In the genomic region with DNA sequence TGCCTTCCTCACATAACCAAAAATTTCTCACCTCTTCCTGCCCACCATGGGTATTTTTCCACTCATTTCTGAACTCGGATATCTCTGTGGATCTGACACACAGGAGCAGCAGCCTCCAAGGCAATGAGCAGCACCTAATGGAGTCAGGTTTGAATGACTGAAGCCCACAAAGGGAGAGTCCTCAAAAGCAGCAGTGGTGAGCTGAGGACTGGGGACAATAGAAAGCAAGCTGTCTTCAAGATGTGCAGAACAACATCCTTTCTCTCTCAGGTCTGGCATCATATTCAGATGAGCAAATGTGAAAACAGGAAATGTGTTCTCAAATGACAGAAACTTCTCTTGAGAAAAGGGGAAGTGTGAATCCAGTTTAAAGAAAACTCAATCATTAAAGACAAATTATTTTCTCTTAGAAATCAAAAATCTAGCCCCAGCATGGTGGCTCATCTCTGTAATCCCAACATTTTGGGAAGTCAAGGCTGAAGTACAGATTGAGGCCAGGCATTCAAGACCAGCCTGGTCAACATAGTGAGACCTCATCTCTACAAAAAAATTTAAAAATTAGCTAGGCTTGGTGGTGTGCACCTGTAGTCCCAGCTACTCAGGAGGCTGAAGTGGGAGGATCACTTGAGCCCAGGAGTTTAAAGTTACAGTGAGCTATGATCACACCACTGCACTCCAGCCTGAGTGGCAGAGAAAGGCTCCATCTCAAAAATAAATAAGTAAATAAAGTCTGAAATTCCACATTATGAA, we compare ENCODE assay signal across 1 cellular context.
TF ChIP-seq lines count a peak whose summit lies in the region.

No MANE protein-coding gene starts in this region.

TF ChIP-seq in GM12878, 131 proteins besides CTCF, POLR2A, EP300 and RAD21 (continued from another document and continues in another):
- TF ChIP-seq, protein P1, sequence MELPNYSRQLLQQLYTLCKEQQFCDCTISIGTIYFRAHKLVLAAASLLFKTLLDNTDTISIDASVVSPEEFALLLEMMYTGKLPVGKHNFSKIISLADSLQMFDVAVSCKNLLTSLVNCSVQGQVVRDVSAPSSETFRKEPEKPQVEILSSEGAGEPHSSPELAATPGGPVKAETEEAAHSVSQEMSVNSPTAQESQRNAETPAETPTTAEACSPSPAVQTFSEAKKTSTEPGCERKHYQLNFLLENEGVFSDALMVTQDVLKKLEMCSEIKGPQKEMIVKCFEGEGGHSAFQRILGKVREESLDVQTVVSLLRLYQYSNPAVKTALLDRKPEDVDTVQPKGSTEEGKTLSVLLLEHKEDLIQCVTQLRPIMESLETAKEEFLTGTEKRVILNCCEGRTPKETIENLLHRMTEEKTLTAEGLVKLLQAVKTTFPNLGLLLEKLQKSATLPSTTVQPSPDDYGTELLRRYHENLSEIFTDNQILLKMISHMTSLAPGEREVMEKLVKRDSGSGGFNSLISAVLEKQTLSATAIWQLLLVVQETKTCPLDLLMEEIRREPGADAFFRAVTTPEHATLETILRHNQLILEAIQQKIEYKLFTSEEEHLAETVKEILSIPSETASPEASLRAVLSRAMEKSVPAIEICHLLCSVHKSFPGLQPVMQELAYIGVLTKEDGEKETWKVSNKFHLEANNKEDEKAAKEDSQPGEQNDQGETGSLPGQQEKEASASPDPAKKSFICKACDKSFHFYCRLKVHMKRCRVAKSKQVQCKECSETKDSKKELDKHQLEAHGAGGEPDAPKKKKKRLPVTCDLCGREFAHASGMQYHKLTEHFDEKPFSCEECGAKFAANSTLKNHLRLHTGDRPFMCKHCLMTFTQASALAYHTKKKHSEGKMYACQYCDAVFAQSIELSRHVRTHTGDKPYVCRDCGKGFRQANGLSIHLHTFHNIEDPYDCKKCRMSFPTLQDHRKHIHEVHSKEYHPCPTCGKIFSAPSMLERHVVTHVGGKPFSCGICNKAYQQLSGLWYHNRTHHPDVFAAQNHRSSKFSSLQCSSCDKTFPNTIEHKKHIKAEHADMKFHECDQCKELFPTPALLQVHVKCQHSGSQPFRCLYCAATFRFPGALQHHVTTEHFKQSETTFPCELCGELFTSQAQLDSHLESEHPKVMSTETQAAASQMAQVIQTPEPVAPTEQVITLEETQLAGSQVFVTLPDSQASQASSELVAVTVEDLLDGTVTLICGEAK (IDR thresholded peaks at IDR 0.05; ENCODE audit: borderline replicate concordance), result no peak; the same call in 1 of the 2 replicates
- TF ChIP-seq JUND (IDR thresholded peaks at IDR 0.05; ENCODE audit: low read depth, low read length) (0 out of 2 replicates have a peak, but pooled peaks have one; percentile 29), ASH2L (IDR thresholded peaks at IDR 0.05; ENCODE audit: borderline replicate concordance, low read depth) (no peak; the same call in 1 of the 2 replicates), TBL1XR1 (IDR thresholded peaks at IDR 0.05; ENCODE audit: low read depth, low read length) (0 out of 2 replicates have a peak, but pooled peaks have one; percentile 69), NBN (IDR thresholded peaks at IDR 0.05) (peak; percentile 83), SIX5 (IDR thresholded peaks at IDR 0.05; ENCODE audit: low read depth, low read length, severe bottlenecking) (no peak), RAD51 (IDR thresholded peaks at IDR 0.05) (no peak; the same call in 1 of the 2 replicates), SIN3A (IDR thresholded peaks at IDR 0.05; ENCODE audit: low read depth, low read length) (no peak), FOS (IDR thresholded peaks at IDR 0.05; ENCODE audit: borderline replicate concordance, extremely low read depth, insufficient read length) (no peak), NR2F1 (conservative IDR thresholded peaks at IDR 0.05) (peak; percentile 62; the same call in 1 of the 2 replicates), NRF1 (conservative IDR thresholded peaks at IDR 0.05; ENCODE audit: low read depth, low read length) (no peak), HDGF (IDR thresholded peaks at IDR 0.05) (no peak), POLR2AphosphoS2 (IDR thresholded peaks at IDR 0.05; ENCODE audit: low read depth, low read length) (no peak), NR2C1 (IDR thresholded peaks at IDR 0.05) (no peak), MEF2B (IDR thresholded peaks at IDR 0.05; ENCODE audit: partially characterized antibody, poor library complexity, severe bottlenecking) (peak; percentile 86), ETV6 (conservative IDR thresholded peaks at IDR 0.05 in 1 of 2, IDR thresholded peaks at IDR 0.05 in 1 of 2; ENCODE audit: borderline replicate concordance in 1 of 2, low read depth in 1 of 2) (peak in 1 of 2 experiments; percentile 90; a peak in 2 of 4 replicates), HDAC2 (IDR thresholded peaks at IDR 0.05) (no peak), GATAD2B (conservative IDR thresholded peaks at IDR 0.05; ENCODE audit: low read depth) (peak; percentile 75; the same call in 1 of the 2 replicates), BMI1 (IDR thresholded peaks at IDR 0.05; ENCODE audit: borderline replicate concordance) (peak; percentile 82), STAT1 (conservative IDR thresholded peaks at IDR 0.05) (no peak), POU2F2 (IDR thresholded peaks at IDR 0.05; ENCODE audit: borderline replicate concordance, low read depth, low read length) (peak; percentile 96), YBX1 (IDR thresholded peaks at IDR 0.05) (no peak), ZNF207 (IDR thresholded peaks at IDR 0.05; ENCODE audit: borderline replicate concordance) (no peak), WRNIP1 (IDR thresholded peaks at IDR 0.05; ENCODE audit: borderline replicate concordance, low read depth, low read length) (no peak), PAX5 (IDR thresholded peaks at IDR 0.05; ENCODE audit: borderline replicate concordance, low read depth, low read length) (peak; percentile 49; the same call in 1 of the 2 replicates), ZNF24 (IDR thresholded peaks at IDR 0.05) (peak; percentile 74; the same call in 1 of the 2 replicates), LARP7 (IDR thresholded peaks at IDR 0.05) (no peak), SMC3 (IDR thresholded peaks at IDR 0.05; ENCODE audit: borderline replicate concordance, low read length) (peak; percentile 38; the same call in 1 of the 2 replicates), TARDBP (IDR thresholded peaks at IDR 0.05; ENCODE audit: borderline replicate concordance) (no peak), SMAD1 (IDR thresholded peaks at IDR 0.05; ENCODE audit: low read depth, partially characterized antibody) (no peak), ZNF384 (IDR thresholded peaks at IDR 0.05; ENCODE audit: borderline replicate concordance, low read depth, low read length) (no peak), TCF3 (IDR thresholded peaks at IDR 0.05; ENCODE audit: borderline replicate concordance, insufficient read depth, low read depth, low read length) (0 out of 2 replicates have a peak, but pooled peaks have one; percentile 31), RUNX3 (IDR thresholded peaks at IDR 0.05; ENCODE audit: low read length) (peak; percentile 87)
- TF ChIP-seq, protein P2, sequence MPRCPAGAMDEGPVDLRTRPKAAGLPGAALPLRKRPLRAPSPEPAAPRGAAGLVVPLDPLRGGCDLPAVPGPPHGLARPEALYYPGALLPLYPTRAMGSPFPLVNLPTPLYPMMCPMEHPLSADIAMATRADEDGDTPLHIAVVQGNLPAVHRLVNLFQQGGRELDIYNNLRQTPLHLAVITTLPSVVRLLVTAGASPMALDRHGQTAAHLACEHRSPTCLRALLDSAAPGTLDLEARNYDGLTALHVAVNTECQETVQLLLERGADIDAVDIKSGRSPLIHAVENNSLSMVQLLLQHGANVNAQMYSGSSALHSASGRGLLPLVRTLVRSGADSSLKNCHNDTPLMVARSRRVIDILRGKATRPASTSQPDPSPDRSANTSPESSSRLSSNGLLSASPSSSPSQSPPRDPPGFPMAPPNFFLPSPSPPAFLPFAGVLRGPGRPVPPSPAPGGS (IDR thresholded peaks at IDR 0.05; ENCODE audit: borderline replicate concordance, insufficient read depth, low read depth, low read length, poor library complexity, severe bottlenecking), result peak; percentile 42
- TF ChIP-seq, protein P3, sequence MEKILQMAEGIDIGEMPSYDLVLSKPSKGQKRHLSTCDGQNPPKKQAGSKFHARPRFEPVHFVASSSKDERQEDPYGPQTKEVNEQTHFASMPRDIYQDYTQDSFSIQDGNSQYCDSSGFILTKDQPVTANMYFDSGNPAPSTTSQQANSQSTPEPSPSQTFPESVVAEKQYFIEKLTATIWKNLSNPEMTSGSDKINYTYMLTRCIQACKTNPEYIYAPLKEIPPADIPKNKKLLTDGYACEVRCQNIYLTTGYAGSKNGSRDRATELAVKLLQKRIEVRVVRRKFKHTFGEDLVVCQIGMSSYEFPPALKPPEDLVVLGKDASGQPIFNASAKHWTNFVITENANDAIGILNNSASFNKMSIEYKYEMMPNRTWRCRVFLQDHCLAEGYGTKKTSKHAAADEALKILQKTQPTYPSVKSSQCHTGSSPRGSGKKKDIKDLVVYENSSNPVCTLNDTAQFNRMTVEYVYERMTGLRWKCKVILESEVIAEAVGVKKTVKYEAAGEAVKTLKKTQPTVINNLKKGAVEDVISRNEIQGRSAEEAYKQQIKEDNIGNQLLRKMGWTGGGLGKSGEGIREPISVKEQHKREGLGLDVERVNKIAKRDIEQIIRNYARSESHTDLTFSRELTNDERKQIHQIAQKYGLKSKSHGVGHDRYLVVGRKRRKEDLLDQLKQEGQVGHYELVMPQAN (conservative IDR thresholded peaks at IDR 0.05), result no peak; the same call in 1 of the 2 replicates
- TF ChIP-seq, protein P4, sequence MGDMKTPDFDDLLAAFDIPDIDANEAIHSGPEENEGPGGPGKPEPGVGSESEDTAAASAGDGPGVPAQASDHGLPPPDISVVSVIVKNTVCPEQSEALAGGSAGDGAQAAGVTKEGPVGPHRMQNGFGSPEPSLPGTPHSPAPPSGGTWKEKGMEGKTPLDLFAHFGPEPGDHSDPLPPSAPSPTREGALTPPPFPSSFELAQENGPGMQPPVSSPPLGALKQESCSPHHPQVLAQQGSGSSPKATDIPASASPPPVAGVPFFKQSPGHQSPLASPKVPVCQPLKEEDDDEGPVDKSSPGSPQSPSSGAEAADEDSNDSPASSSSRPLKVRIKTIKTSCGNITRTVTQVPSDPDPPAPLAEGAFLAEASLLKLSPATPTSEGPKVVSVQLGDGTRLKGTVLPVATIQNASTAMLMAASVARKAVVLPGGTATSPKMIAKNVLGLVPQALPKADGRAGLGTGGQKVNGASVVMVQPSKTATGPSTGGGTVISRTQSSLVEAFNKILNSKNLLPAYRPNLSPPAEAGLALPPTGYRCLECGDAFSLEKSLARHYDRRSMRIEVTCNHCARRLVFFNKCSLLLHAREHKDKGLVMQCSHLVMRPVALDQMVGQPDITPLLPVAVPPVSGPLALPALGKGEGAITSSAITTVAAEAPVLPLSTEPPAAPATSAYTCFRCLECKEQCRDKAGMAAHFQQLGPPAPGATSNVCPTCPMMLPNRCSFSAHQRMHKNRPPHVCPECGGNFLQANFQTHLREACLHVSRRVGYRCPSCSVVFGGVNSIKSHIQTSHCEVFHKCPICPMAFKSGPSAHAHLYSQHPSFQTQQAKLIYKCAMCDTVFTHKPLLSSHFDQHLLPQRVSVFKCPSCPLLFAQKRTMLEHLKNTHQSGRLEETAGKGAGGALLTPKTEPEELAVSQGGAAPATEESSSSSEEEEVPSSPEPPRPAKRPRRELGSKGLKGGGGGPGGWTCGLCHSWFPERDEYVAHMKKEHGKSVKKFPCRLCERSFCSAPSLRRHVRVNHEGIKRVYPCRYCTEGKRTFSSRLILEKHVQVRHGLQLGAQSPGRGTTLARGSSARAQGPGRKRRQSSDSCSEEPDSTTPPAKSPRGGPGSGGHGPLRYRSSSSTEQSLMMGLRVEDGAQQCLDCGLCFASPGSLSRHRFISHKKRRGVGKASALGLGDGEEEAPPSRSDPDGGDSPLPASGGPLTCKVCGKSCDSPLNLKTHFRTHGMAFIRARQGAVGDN (IDR thresholded peaks at IDR 0.05), result peak; percentile 67
- TF ChIP-seq, protein P5, sequence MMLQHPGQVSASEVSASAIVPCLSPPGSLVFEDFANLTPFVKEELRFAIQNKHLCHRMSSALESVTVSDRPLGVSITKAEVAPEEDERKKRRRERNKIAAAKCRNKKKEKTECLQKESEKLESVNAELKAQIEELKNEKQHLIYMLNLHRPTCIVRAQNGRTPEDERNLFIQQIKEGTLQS (IDR thresholded peaks at IDR 0.05; ENCODE audit: borderline replicate concordance, extremely low read depth, low read depth, low read length), result no peak
- TF ChIP-seq, protein P6, sequence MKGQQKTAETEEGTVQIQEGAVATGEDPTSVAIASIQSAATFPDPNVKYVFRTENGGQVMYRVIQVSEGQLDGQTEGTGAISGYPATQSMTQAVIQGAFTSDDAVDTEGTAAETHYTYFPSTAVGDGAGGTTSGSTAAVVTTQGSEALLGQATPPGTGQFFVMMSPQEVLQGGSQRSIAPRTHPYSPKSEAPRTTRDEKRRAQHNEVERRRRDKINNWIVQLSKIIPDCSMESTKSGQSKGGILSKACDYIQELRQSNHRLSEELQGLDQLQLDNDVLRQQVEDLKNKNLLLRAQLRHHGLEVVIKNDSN (IDR thresholded peaks at IDR 0.05; ENCODE audit: borderline replicate concordance, extremely low read length, insufficient read depth, low read depth, low read length), result no peak
- TF ChIP-seq, protein P7, sequence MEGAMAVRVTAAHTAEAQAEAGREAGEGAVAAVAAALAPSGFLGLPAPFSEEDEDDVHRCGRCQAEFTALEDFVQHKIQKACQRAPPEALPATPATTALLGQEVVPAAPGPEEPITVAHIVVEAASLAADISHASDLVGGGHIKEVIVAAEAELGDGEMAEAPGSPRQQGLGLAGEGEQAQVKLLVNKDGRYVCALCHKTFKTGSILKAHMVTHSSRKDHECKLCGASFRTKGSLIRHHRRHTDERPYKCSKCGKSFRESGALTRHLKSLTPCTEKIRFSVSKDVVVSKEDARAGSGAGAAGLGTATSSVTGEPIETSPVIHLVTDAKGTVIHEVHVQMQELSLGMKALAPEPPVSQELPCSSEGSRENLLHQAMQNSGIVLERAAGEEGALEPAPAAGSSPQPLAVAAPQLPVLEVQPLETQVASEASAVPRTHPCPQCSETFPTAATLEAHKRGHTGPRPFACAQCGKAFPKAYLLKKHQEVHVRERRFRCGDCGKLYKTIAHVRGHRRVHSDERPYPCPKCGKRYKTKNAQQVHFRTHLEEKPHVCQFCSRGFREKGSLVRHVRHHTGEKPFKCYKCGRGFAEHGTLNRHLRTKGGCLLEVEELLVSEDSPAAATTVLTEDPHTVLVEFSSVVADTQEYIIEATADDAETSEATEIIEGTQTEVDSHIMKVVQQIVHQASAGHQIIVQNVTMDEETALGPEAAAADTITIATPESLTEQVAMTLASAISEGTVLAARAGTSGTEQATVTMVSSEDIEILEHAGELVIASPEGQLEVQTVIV (IDR thresholded peaks at IDR 0.05; ENCODE audit: borderline replicate concordance, partially characterized antibody), result no peak
- TF ChIP-seq, protein P8, sequence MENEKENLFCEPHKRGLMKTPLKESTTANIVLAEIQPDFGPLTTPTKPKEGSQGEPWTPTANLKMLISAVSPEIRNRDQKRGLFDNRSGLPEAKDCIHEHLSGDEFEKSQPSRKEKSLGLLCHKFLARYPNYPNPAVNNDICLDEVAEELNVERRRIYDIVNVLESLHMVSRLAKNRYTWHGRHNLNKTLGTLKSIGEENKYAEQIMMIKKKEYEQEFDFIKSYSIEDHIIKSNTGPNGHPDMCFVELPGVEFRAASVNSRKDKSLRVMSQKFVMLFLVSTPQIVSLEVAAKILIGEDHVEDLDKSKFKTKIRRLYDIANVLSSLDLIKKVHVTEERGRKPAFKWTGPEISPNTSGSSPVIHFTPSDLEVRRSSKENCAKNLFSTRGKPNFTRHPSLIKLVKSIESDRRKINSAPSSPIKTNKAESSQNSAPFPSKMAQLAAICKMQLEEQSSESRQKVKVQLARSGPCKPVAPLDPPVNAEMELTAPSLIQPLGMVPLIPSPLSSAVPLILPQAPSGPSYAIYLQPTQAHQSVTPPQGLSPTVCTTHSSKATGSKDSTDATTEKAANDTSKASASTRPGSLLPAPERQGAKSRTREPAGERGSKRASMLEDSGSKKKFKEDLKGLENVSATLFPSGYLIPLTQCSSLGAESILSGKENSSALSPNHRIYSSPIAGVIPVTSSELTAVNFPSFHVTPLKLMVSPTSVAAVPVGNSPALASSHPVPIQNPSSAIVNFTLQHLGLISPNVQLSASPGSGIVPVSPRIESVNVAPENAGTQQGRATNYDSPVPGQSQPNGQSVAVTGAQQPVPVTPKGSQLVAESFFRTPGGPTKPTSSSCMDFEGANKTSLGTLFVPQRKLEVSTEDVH (IDR thresholded peaks at IDR 0.05; ENCODE audit: low read depth, partially characterized antibody), result no peak
